Comparison of ENCODE assay signal across 8 cellular contexts in genomic region chr2:32063310-32064020, GRCh38. TPM values are rescaled to one million over a fixed set of nuclear protein-coding genes. Genes with fewer than 3 reads are reported as not detected.
DNase-seq lines count a peak whose midpoint lies in the region; FAIRE-seq and TF ChIP-seq lines count a peak whose summit lies in the region.

Gene SPAST, plus strand, starts transcription at chr2:32063556. Its CDS starts 276 bp downstream, at chr2:32063832.

- no peak within 1 kb of the TSS for H2AK5ac ChIP-seq in neuronal stem cell (ENCODE audit: low read depth, low read length)

- no peak within 1 kb of the TSS for H4K8ac ChIP-seq in neuronal stem cell (ENCODE audit: low read depth, low read length)

- H4K91ac ChIP-seq in neuronal stem cell (ENCODE audit: low read depth, low read length, poor library complexity) = no peak within 1 kb of the TSS

- H3K4me3 ChIP-seq in GM08714 (ENCODE audit: low read length) (peak within 1 kb of the TSS; percentile 94), neuronal stem cell (ENCODE audit: low read length in 2 of 2) (peak within 1 kb of the TSS; percentile 80 to 99)

- WGBS in neuronal stem cell (ENCODE audit: extremely low coverage in 2 of 2, insufficient read length in 2 of 2, insufficient replicate concordance in 1 of 2), 2 donors = no CpG with 5 or more reads among the region's 79 CpGs

- peak within 1 kb of the TSS; percentile 95 for H3K27ac Mint-ChIP-seq in HFFc6
- peak within 1 kb of the TSS; percentile 89 for H3K27ac Mint-ChIP-seq in activated naive CD4-positive, alpha-beta T cell treated with anti-CD3 and anti-CD28 coated beads for 36 hours

- H3K23ac ChIP-seq in neuronal stem cell (ENCODE audit: low read depth, low read length, poor library complexity) = peak within 1 kb of the TSS; percentile 96

- peaks cover 1% of the 10 kb centered on the region for H3K36me3 Mint-ChIP-seq in HFFc6 (ENCODE audit: low read depth)
- H3K36me3 Mint-ChIP-seq in activated naive CD4-positive, alpha-beta T cell treated with anti-CD3 and anti-CD28 coated beads for 36 hours (ENCODE audit: low read depth) = peaks cover 2% of the 10 kb centered on the region

- peak within 1 kb of the TSS; percentile 96 for H3K27ac ChIP-seq in neuronal stem cell (replicated peaks; ENCODE audit: low read length)

- H2AFZ ChIP-seq in neuronal stem cell (ENCODE audit: low read length) = peak within 1 kb of the TSS; percentile 95

- H3K18ac ChIP-seq in neuronal stem cell (ENCODE audit: low read length) = peak within 1 kb of the TSS; percentile 91

- no peak within 1 kb of the TSS for H2BK120ac ChIP-seq in neuronal stem cell (ENCODE audit: low read depth, low read length)

- H3K4me1 Mint-ChIP-seq in HFFc6 (ENCODE audit: low read depth) = peaks cover 21% of the 10 kb centered on the region
- peaks cover 24% of the 10 kb centered on the region for H3K4me1 Mint-ChIP-seq in activated naive CD4-positive, alpha-beta T cell treated with anti-CD3 and anti-CD28 coated beads for 36 hours (ENCODE audit: low read depth)

- H2BK15ac ChIP-seq in neuronal stem cell (ENCODE audit: low read length) = peak within 1 kb of the TSS; percentile 24

- intact Hi-C loops in activated naive CD4-positive, alpha-beta T cell treated with anti-CD3 and anti-CD28 coated beads for 36 hours (cut with micrococcal nuclease) = loop anchor here (1.0 to 10.0 kb wide), 11 partner anchors 24 to 1917 kb away; partner anchors contain the start of genes BIRC6, DPY30, FAM98A and MEMO1

- peaks cover 5% of the 10 kb centered on the region for H3K79me1 ChIP-seq in neuronal stem cell (ENCODE audit: low read depth, low read length)

- peaks cover 0 to 17% of the 10 kb centered on the region in 2 donors for H3K36me3 ChIP-seq in neuronal stem cell (replicated peaks in 1 of 2; ENCODE audit: control insufficient read depth in 2 of 2, insufficient read depth in 2 of 2, low read length in 2 of 2)

- peaks cover 0 to 4% of the 10 kb centered on the region in 2 donors for H3K4me1 ChIP-seq in neuronal stem cell (ENCODE audit: control insufficient read depth in 2 of 2, insufficient read depth in 1 of 2, low read depth in 1 of 2, low read length in 2 of 2)

- CTCF ChIA-PET in activated naive CD4-positive, alpha-beta T cell treated with anti-CD3 and anti-CD28 coated beads for 36 hours (lab: Charles Lee) = interaction anchor here (0.6 to 1.1 kb wide), 3 partner anchors 23 to 437 kb away, joined by 3 to 6 read pairs (median 3); partner anchors contain the start of gene DPY30

- H3K4ac ChIP-seq in neuronal stem cell (ENCODE audit: low read length) = no peak within 1 kb of the TSS

- H3K4me2 ChIP-seq in neuronal stem cell (ENCODE audit: insufficient read depth, low read length, poor library complexity, severe bottlenecking) = peak within 1 kb of the TSS; percentile 61

- peaks cover 1% of the 10 kb centered on the region; the same call in 1 of the 2 replicates for H3K9me3 Mint-ChIP-seq in HFFc6
- H3K9me3 Mint-ChIP-seq in activated naive CD4-positive, alpha-beta T cell treated with anti-CD3 and anti-CD28 coated beads for 36 hours = no peaks in the 10 kb centered on the region

- peak within 1 kb of the TSS; percentile 71 for H3K14ac ChIP-seq in neuronal stem cell (ENCODE audit: low read length)

- no peak within 1 kb of the TSS for H2BK12ac ChIP-seq in neuronal stem cell (ENCODE audit: low read length)

- H3K9ac ChIP-seq in neuronal stem cell (ENCODE audit: low read depth, low read length, poor library complexity) = peak within 1 kb of the TSS; percentile 83

- FAIRE-seq in frontal cortex (lab: Jason Lieb, UNC) = no peak

- peak within 1 kb of the TSS; percentile 100 for H3K4me3 Mint-ChIP-seq in HFFc6
- peak within 1 kb of the TSS; percentile 96 for H3K4me3 Mint-ChIP-seq in activated naive CD4-positive, alpha-beta T cell treated with anti-CD3 and anti-CD28 coated beads for 36 hours

- TF ChIP-seq CTCF in HFFc6 (IDR thresholded peaks at IDR 0.05) (peak; percentile 71), subcutaneous adipose tissue (IDR thresholded peaks at IDR 0.05; ENCODE audit: low read depth) (no peak)

- H2BK5ac ChIP-seq in neuronal stem cell (ENCODE audit: low read length) = peak within 1 kb of the TSS; percentile 69

- DNase-seq in HFFc6 (peak; percentile 94), NAMALWA (ENCODE audit: low spot score) (peak; percentile 97), SK-N-DZ (ENCODE audit: low spot score) (peak; percentile 99), frontal cortex (ENCODE audit: low spot score in 2 of 2) (peak; percentile 96), neuronal stem cell (ENCODE audit: low spot score) (peak; percentile 98)
- DNase-seq in activated naive CD4-positive, alpha-beta T cell treated with anti-CD3 and anti-CD28 coated beads for 36 hours = peak; percentile 96

- H3K27me3 ChIP-seq in neuronal stem cell (ENCODE audit: control insufficient read depth in 3 of 3, insufficient read depth in 3 of 3, low read depth in 1 of 3, low read length in 3 of 3) = no peaks in the 10 kb centered on the region

- H3K9me3 ChIP-seq in neuronal stem cell (replicated peaks in 1 of 2; ENCODE audit: control insufficient read depth in 2 of 2, insufficient read depth in 1 of 2, low read depth in 1 of 2, low read length in 2 of 2) = no peaks in the 10 kb centered on the region

- H3K27me3 Mint-ChIP-seq in HFFc6 (ENCODE audit: insufficient read depth) = no peaks in the 10 kb centered on the region; the same call in 1 of the 2 replicates
- H3K27me3 Mint-ChIP-seq in activated naive CD4-positive, alpha-beta T cell treated with anti-CD3 and anti-CD28 coated beads for 36 hours (ENCODE audit: low read depth) = no peaks in the 10 kb centered on the region

RNA-seq across cellular contexts. Expression of gene SPAST, which starts in this region (rescaled TPM):
- total RNA-seq in HFFc6 (2021; fragmentation: NEBNext Ultra II Directional; extraction: Animal tissue kit (Norgen Biotek cat#: 25700)) = 10 to 100 TPM; 11.6 to 13.6 (median 13.3) TPM
- 30.6 and 32.4 TPM in 2 replicates for polyA plus RNA-seq in SK-N-DZ (2014; cell fraction: cytosol; rRNA removed)
- 11.3 and 12.9 TPM in 2 replicates for polyA plus RNA-seq in SK-N-DZ (2014; cell fraction: nucleus; rRNA removed)
- 10 to 100 TPM; 12.0 to 12.8 TPM for total RNA-seq in activated naive CD4-positive, alpha-beta T cell treated with anti-CD3 and anti-CD28 coated beads for 36 hours
- total RNA-seq in frontal cortex (293 TPM), subcutaneous adipose tissue (10 to 100 TPM; 15.3 to 26.9 (median 21.2) TPM)
- 18.8 TPM for polyA plus RNA-seq in neuronal stem cell (2013, experiment 1 of 2)
- polyA plus RNA-seq in neuronal stem cell (2013, experiment 2 of 2) = 20.5 TPM

Comparison
In these comparisons a context has a peak if more than half of its experiments do, and no peak if none do; other contexts are left out.
1. Peak in every context shown above with its lines: DNase-seq, H3K4me3 ChIP-seq and H3K27ac ChIP-seq.
2. RNA of gene SPAST (total RNA-seq): 293 TPM in frontal cortex (single experiment); 15.3 to 26.9 TPM in subcutaneous adipose tissue, 11.6 to 13.6 TPM in HFFc6 and 12.0 to 12.8 TPM in activated naive CD4-positive, alpha-beta T cell treated with anti-CD3 and anti-CD28 coated beads for 36 hours; every median in the first group is over 10 times any median in the second.